12 cellular contexts compared by ENCODE assay signal in genomic region chr1:206713910-206714312, GRCh38. TPM values are rescaled to one million over a fixed set of nuclear protein-coding genes. Genes with fewer than 3 reads are reported as not detected.
DNase-seq lines count a peak whose midpoint lies in the region; ATAC-seq and TF ChIP-seq lines count a peak whose summit lies in the region.
"Had no signal": no experiment of that assay in that cellular context is flagged by ENCODE, and none has a peak within 500 bp of the region (broad histone marks: within the 10 kb centered on the region; RNA-seq: fewer than 3 reads in every experiment).

No MANE protein-coding gene starts in this region.

- 0 out of 2 replicates have a peak overlapping the region, but pooled peaks have one; percentile 7 for H3K4me2 ChIP-seq in OCI-LY7 (ENCODE audit: low read length)

- intact Hi-C loops in OCI-LY7 (cut with micrococcal nuclease; ENCODE audit: unreplicated experiment) = no loop called here
- intact Hi-C loops in psoas muscle (cut with DNase I) = no loop called here
- intact Hi-C loops in left lung (cut with DNase I) = no loop called here
- intact Hi-C loops in posterior cingulate gyrus (cut with DNase I) = no loop called here

- ATAC-seq in effector memory CD8-positive, alpha-beta T cell (replicated peaks) = no peak
- ATAC-seq in psoas muscle (peak in 3 of 4 donors; percentile 44 to 57 (median 53)), HG03432 (IDR thresholded peaks at IDR 0.05; ENCODE audit: unreplicated experiment) (no peak), left lung (no peak)
- ATAC-seq in stimulated activated memory B cell treated with anti-CD40 and anti-IgM and Interleukin-4, amounts not matched to agents 10 μg/mL and 1 μg/mL and 100 μg/mL, for 72 hours = no peak

- H3K27ac Mint-ChIP-seq in effector memory CD8-positive, alpha-beta T cell = peak overlapping the region; percentile 95 to 99
- no peak overlapping the region for H3K27ac Mint-ChIP-seq in stimulated activated memory B cell treated with anti-CD40 and anti-IgM and Interleukin-4, amounts not matched to agents 10 μg/mL and 1 μg/mL and 100 μg/mL, for 72 hours

- TF ChIP-seq CTCF in OCI-LY7 (conservative IDR thresholded peaks at IDR 0.05; ENCODE audit: low read length) = no peak
- no peak for TF ChIP-seq CTCF in psoas muscle (IDR thresholded peaks at IDR 0.05)
- no peak for TF ChIP-seq CTCF in left lung (IDR thresholded peaks at IDR 0.05)

- peaks cover 57% of the 10 kb centered on the region for H3K36me3 Mint-ChIP-seq in effector memory CD8-positive, alpha-beta T cell (ENCODE audit: insufficient read depth)
- no peaks in the 10 kb centered on the region for H3K36me3 Mint-ChIP-seq in stimulated activated memory B cell treated with anti-CD40 and anti-IgM and Interleukin-4, amounts not matched to agents 10 μg/mL and 1 μg/mL and 100 μg/mL, for 72 hours

- H3K27me3 Mint-ChIP-seq in effector memory CD8-positive, alpha-beta T cell = no peaks in the 10 kb centered on the region
- H3K27me3 Mint-ChIP-seq in stimulated activated memory B cell treated with anti-CD40 and anti-IgM and Interleukin-4, amounts not matched to agents 10 μg/mL and 1 μg/mL and 100 μg/mL, for 72 hours = no peaks in the 10 kb centered on the region

- H3K9me3 ChIP-seq in OCI-LY7 (ENCODE audit: low read length) = no peaks in the 10 kb centered on the region
- H3K9me3 ChIP-seq in psoas muscle = no peaks in the 10 kb centered on the region
- no peaks in the 10 kb centered on the region for H3K9me3 ChIP-seq in left lung
- H3K9me3 ChIP-seq: suprapubic skin had no signal

- WGBS in psoas muscle, 3 donors = 28 to 43% (median 34%) methylated on average over 6 of the region's 6 CpGs

- POLR2A ChIA-PET in OCI-LY7 (lab: Charles Lee) = interaction anchor here (0.7 to 1.8 kb wide), 7 partner anchors 11 to 1498 kb away, joined by 3 to 6 read pairs (median 5); partner anchors contain the start of gene MAPKAPK2

- H3K4me3 ChIP-seq in OCI-LY7 (ENCODE audit: low read depth, low read length, poor library complexity, severe bottlenecking) = no peak overlapping the region
- no peak overlapping the region for H3K4me3 ChIP-seq in psoas muscle
- no peak overlapping the region for H3K4me3 ChIP-seq in left lung
- H3K4me3 ChIP-seq: suprapubic skin had no signal

- peak overlapping the region; percentile 64 to 72 for H3K4me3 Mint-ChIP-seq in effector memory CD8-positive, alpha-beta T cell
- no peak overlapping the region for H3K4me3 Mint-ChIP-seq in stimulated activated memory B cell treated with anti-CD40 and anti-IgM and Interleukin-4, amounts not matched to agents 10 μg/mL and 1 μg/mL and 100 μg/mL, for 72 hours

- no peaks in the 10 kb centered on the region for H3K79me2 ChIP-seq in OCI-LY7 (ENCODE audit: insufficient read depth, low read depth, low read length)

- H2AFZ ChIP-seq in OCI-LY7 (ENCODE audit: low read length) = no peak overlapping the region

- H3K36me3 ChIP-seq in OCI-LY7 (ENCODE audit: insufficient read depth, low read length) (no peaks in the 10 kb centered on the region), psoas muscle (ENCODE audit: insufficient read depth in 1 of 2, low read depth in 1 of 2) (no peaks in the 10 kb centered on the region), left lung (no peaks in the 10 kb centered on the region)
- H3K36me3 ChIP-seq: suprapubic skin had no signal

- H3K4me1 ChIP-seq in OCI-LY7 (ENCODE audit: insufficient read depth, low read length, poor library complexity, severe bottlenecking) (peaks cover 45% of the 10 kb centered on the region), psoas muscle (peaks cover 85% of the 10 kb centered on the region), left lung (peaks cover 26 to 98% of the 10 kb centered on the region in 2 donors)

- H3K9me3 Mint-ChIP-seq in effector memory CD8-positive, alpha-beta T cell = no peaks in the 10 kb centered on the region
- H3K9me3 Mint-ChIP-seq in stimulated activated memory B cell treated with anti-CD40 and anti-IgM and Interleukin-4, amounts not matched to agents 10 μg/mL and 1 μg/mL and 100 μg/mL, for 72 hours = no peaks in the 10 kb centered on the region

- H3K4me1 Mint-ChIP-seq in effector memory CD8-positive, alpha-beta T cell (ENCODE audit: low read depth in 2 of 2) = peaks cover 71 to 85% of the 10 kb centered on the region in 2 donors
- H3K4me1 Mint-ChIP-seq in stimulated activated memory B cell treated with anti-CD40 and anti-IgM and Interleukin-4, amounts not matched to agents 10 μg/mL and 1 μg/mL and 100 μg/mL, for 72 hours = peaks cover 82% of the 10 kb centered on the region

- CTCF ChIA-PET in OCI-LY7 (lab: Charles Lee; ENCODE audit: unreplicated experiment) = no interaction called here

- no peak overlapping the region for H3K27ac ChIP-seq in OCI-LY7 (ENCODE audit: low read depth, low read length, poor library complexity, severe bottlenecking)
- H3K27ac ChIP-seq in psoas muscle = peak overlapping the region; percentile 75
- H3K27ac ChIP-seq in left lung = peak overlapping the region in 1 of 2 donors; percentile 70
- H3K27ac ChIP-seq: suprapubic skin had no signal

- H4K20me1 ChIP-seq in OCI-LY7 (ENCODE audit: insufficient read depth, low read length) = 0 out of 2 replicates have a peak, but pooled peaks cover 6% of the 10 kb centered on the region

- no peaks in the 10 kb centered on the region for H3K9me2 ChIP-seq in OCI-LY7 (ENCODE audit: insufficient read depth, low read length)

- BruUV-seq in OCI-LY7 (replicated peaks; lab: Mats Ljungman, UMichigan) = no TSS peak

- H3K27me3 ChIP-seq in psoas muscle (ENCODE audit: insufficient read depth in 3 of 3, low read length in 2 of 3) (no peaks in the 10 kb centered on the region), left lung (no peaks in the 10 kb centered on the region)
- H3K27me3 ChIP-seq: suprapubic skin had no signal

- DNase-seq in EL (peak; percentile 65), OCI-LY7 (ENCODE audit: low spot score) (no peak), psoas muscle (no peak), left lung (no peak), posterior cingulate gyrus (no peak)
- no peak for DNase-seq in effector memory CD8-positive, alpha-beta T cell
- DNase-seq: NCI-H1930; stimulated activated CD4-positive, alpha-beta T cell treated with anti-CD3 and anti-CD28 coated beads, Interleukin-2, amount 100 ng/mL, for 24 hours had no signal

RNA-seq across cellular contexts. Expression of gene MAPKAPK2, which starts 29.2 kb away (rescaled TPM):
- total RNA-seq in OCI-LY7 (2014; rRNA removed; shearing (Covaris generic)) = 14.5 and 16.3 TPM in 2 replicates
- 39.9 and 46.5 TPM in 2 replicates for total RNA-seq in OCI-LY7 (2022)
- 100 to 1,000 TPM in 3 of 4 donors, 10 to 100 TPM in 1; 89.4 to 198 (median 167) TPM for total RNA-seq in psoas muscle
- 100 to 1,000 TPM; 108 to 191 (median 112) TPM for polyA plus RNA-seq in psoas muscle
- total RNA-seq in left lung = 100 to 1,000 TPM in 1 of 2 donors, 10 to 100 TPM in 1; 92.2 to 113 TPM

RNA-seq across cellular contexts. Expression of gene IL19, which starts 56.7 kb away (rescaled TPM):
- not detected in 2 replicates for total RNA-seq in OCI-LY7 (2014; rRNA removed; shearing (Covaris generic))
- total RNA-seq in OCI-LY7 (2022) (not detected in 2 replicates), psoas muscle (not detected), left lung (not detected)
- not detected for polyA plus RNA-seq in psoas muscle
- total RNA-seq: activated CD8-positive, alpha-beta memory T cell treated with anti-CD3 and anti-CD28 coated beads for 36 hours; suprapubic skin had no signal

RNA-seq across cellular contexts. Expression of gene IL10, which starts 58.4 kb away (rescaled TPM):
- not detected in 2 replicates for total RNA-seq in OCI-LY7 (2014; rRNA removed; shearing (Covaris generic))
- not detected in 2 replicates for total RNA-seq in OCI-LY7 (2022)
- under 1 TPM in 3 of 4 donors, not detected in 1; 0.32 to 0.44 (median 0.44) TPM for total RNA-seq in psoas muscle
- under 1 TPM; 0.20 to 0.82 (median 0.22) TPM for polyA plus RNA-seq in psoas muscle
- total RNA-seq in left lung = 1 to 10 TPM; 3.0 to 6.2 TPM

Comparison
In these comparisons a context has a peak if more than half of its experiments do, and no peak if none do; other contexts are left out.
1. ATAC-seq: peak in psoas muscle (3 of 4); none in effector memory CD8-positive, alpha-beta T cell (single experiment), HG03432 (single experiment), left lung (single experiment) and stimulated activated memory B cell treated with anti-CD40 and anti-IgM and Interleukin-4, amounts not matched to agents 10 μg/mL and 1 μg/mL and 100 μg/mL, for 72 hours (single experiment).